ENCODE assay signal across 9 cellular contexts in the genomic region with DNA sequence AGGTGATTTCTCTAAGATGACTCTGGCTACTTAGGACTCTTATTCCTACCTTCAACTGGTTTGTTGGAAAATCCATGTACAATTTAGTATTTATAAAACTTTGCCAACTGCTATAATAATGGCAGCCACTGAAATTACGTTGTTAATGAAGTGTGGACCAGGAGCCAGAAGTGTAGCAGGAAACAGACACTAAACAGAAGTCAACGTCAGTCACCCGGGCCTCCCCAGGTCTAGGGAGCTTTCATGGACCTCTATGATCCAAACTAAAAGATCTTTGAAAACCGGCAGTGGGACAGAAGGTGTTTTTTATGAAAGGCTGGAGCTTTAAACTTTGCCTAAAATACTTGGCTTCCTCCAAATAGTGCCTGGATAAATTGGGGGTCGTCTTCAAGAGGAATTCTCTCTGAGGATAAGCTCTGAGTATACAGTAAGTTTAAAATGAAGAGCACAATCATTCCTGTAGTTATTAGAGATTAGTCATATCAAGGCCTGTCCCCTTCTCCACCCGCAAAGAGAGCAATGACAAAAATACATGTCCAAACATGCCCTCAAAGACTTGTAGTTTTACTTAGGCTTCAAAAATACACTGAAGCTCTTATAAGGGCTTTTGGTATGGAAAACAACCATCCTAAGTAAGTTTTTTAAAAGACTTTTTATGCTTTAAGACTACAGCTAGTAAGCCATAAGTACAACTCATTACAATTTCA. TPM values are rescaled to one million over a fixed set of nuclear protein-coding genes. Genes with fewer than 3 reads are reported as not detected.
A peak's percentile ranks its signal among the peaks of the same experiment; 100 is the strongest.
DNase-seq lines count a peak whose midpoint lies in the region; ATAC-seq and TF ChIP-seq lines count a peak whose summit lies in the region.
"Had no signal": no experiment of that assay in that cellular context is flagged by ENCODE, and none has a peak within 500 bp of the region (broad histone marks: within the 10 kb centered on the region; RNA-seq: fewer than 3 reads in every experiment).

No MANE protein-coding gene starts in this region.

- H3F3A ChIP-seq in Loucy (ENCODE audit: low read depth): no peaks in the 10 kb centered on the region

- TF ChIP-seq CTCF in heart left ventricle (IDR thresholded peaks at IDR 0.05) (no peak), Loucy (conservative IDR thresholded peaks at IDR 0.05; ENCODE audit: low read length) (no peak), uterus (IDR thresholded peaks at IDR 0.05) (no peak)

- H3K36me3 ChIP-seq in heart left ventricle (peaks cover 0 to 22% (median 8%) of the 10 kb centered on the region in 9 donors), Loucy (ENCODE audit: insufficient read depth, low read length) (peaks cover 11% of the 10 kb centered on the region; the same call in 1 of the 2 replicates), uterus (no peaks in the 10 kb centered on the region)

- peak overlapping the region; percentile 73 for H3K9ac ChIP-seq in Loucy (ENCODE audit: low read depth, low read length, poor library complexity, severe bottlenecking)

- DNase-seq in heart left ventricle: no peak
- DNase-seq in cardiac septum (ENCODE audit: low spot score): no peak
- peak; percentile 17 for DNase-seq in fibroblast of gingiva (ENCODE audit: low read depth)
- no peak for DNase-seq in uterus
- no peak for DNase-seq in CD1c-positive myeloid dendritic cell (ENCODE audit: extremely low spot score)
- DNase-seq in NCI-H1048 (lab: John Stamatoyannopoulos, UW): no peak
- no peak for DNase-seq in sciatic nerve (ENCODE audit: low spot score)

- H4K20me1 ChIP-seq in Loucy (ENCODE audit: insufficient read depth, low read length, poor library complexity, severe bottlenecking): no peaks in the 10 kb centered on the region

- intact Hi-C loops in heart left ventricle (cut with DNase I) (loop anchor here in 6 of 10 donors (5.0 kb wide), 2 partner anchors 37 to 42 kb away; a partner anchor contains a TSS), cardiac septum (cut with DNase I) (loop anchor here (5.0 kb wide), 1 partner anchor 37 kb away; a partner anchor contains a TSS), uterus (cut with DNase I; ENCODE audit: low total_unique reads) (no loop called here), sciatic nerve (cut with DNase I) (no loop called here)

- no peak for ATAC-seq in heart left ventricle
- no peak for ATAC-seq in sciatic nerve

- peaks cover 6 to 90% (median 65%) of the 10 kb centered on the region in 12 donors for H3K4me1 ChIP-seq in heart left ventricle
- H3K4me1 ChIP-seq in Loucy (ENCODE audit: insufficient read depth, low read length, poor library complexity, severe bottlenecking): peaks cover 31% of the 10 kb centered on the region
- peaks cover 0 to 31% of the 10 kb centered on the region in 2 donors for H3K4me1 ChIP-seq in uterus

- H3K4me2 ChIP-seq in Loucy (ENCODE audit: low read depth, low read length, poor library complexity, severe bottlenecking): peak overlapping the region; percentile 52

- no peak overlapping the region for H3K4me3 ChIP-seq in heart left ventricle
- no peak overlapping the region for H3K4me3 ChIP-seq in Loucy (ENCODE audit: low read length, poor library complexity, severe bottlenecking)
- no peak overlapping the region for H3K4me3 ChIP-seq in uterus

- H3K27ac ChIP-seq in heart left ventricle (peak overlapping the region; percentile 5 to 85 (median 51)), uterus (peak overlapping the region; percentile 63 to 72)
- H3K27ac ChIP-seq: VCaP had no signal

- H3K27me3 ChIP-seq in heart left ventricle (no peaks in the 10 kb centered on the region), Loucy (ENCODE audit: insufficient read depth, low read length, poor library complexity, severe bottlenecking) (no peaks in the 10 kb centered on the region), uterus (no peaks in the 10 kb centered on the region)

- no peaks in the 10 kb centered on the region for H3K9me2 ChIP-seq in Loucy (replicated peaks; ENCODE audit: low read depth, low read length)

- 39 to 50% (median 45%) methylated on average over 6 of the region's 6 CpGs for WGBS in heart left ventricle, 4 donors

- no peak for TF ChIP-seq POLR2A in heart left ventricle (IDR thresholded peaks at IDR 0.05)
- no peak for TF ChIP-seq POLR2A in uterus (IDR thresholded peaks at IDR 0.05)

- peaks cover 69% of the 10 kb centered on the region for H3K79me2 ChIP-seq in Loucy (ENCODE audit: insufficient read depth, low read length)

- H3K9me3 ChIP-seq in heart left ventricle: no peaks in the 10 kb centered on the region
- H3K9me3 ChIP-seq in Loucy (ENCODE audit: insufficient read depth, low read depth, low read length): no peaks in the 10 kb centered on the region
- no peaks in the 10 kb centered on the region for H3K9me3 ChIP-seq in uterus

- H2AFZ ChIP-seq in Loucy (ENCODE audit: low read length): no peak overlapping the region

RNA-seq across cellular contexts. Expression of a gene that starts 34.6 kb away (rescaled TPM):
- total RNA-seq in heart left ventricle (10 to 100 TPM in 7 of 9 donors, 1 to 10 TPM in 2; 8.3 to 21.4 (median 11.0) TPM), cardiac septum (10.0 TPM), uterus (10 to 100 TPM; 14.7 to 38.0 (median 21.5) TPM), sciatic nerve (30.7 TPM)
- polyA plus RNA-seq in heart left ventricle: 10 to 100 TPM in 1 of 2 donors, 1 to 10 TPM in 1; 2.6 to 13.4 TPM

RNA-seq across cellular contexts. Expression of a gene that starts 35.0 kb away (rescaled TPM):
- total RNA-seq in heart left ventricle (100 to 1,000 TPM in 2 of 9 donors, 10 to 100 TPM in 7; 40.2 to 124 (median 54.6) TPM), cardiac septum (37.7 TPM), uterus (100 to 1,000 TPM in 1 of 4 donors, 10 to 100 TPM in 3; 40.0 to 201 (median 51.0) TPM), sciatic nerve (25.6 TPM)
- polyA plus RNA-seq in heart left ventricle: 10 to 100 TPM; 65.5 to 73.0 TPM

RNA-seq across cellular contexts. Expression of a gene that starts 59.2 kb away (rescaled TPM):
- total RNA-seq in heart left ventricle (1 to 10 TPM; 2.8 to 7.5 (median 4.8) TPM), cardiac septum (3.0 TPM), uterus (10 to 100 TPM in 1 of 4 donors, 1 to 10 TPM in 1, under 1 TPM in 1, not detected in 1; 0.88 to 16.6 (median 6.2) TPM), sciatic nerve (2.5 TPM)
- 1 to 10 TPM; 1.6 to 3.2 TPM for polyA plus RNA-seq in heart left ventricle

RNA-seq across cellular contexts. Expression of a gene that starts 59.3 kb away (rescaled TPM):
- total RNA-seq in heart left ventricle (10 to 100 TPM in 6 of 9 donors, 1 to 10 TPM in 3; 5.7 to 15.2 (median 11.9) TPM), cardiac septum (9.8 TPM), uterus (10 to 100 TPM in 1 of 4 donors, 1 to 10 TPM in 2, under 1 TPM in 1; 0.88 to 37.3 (median 5.0) TPM), sciatic nerve (16.5 TPM)
- polyA plus RNA-seq in heart left ventricle: 1 to 10 TPM; 5.8 to 6.1 TPM

Comparison
In these comparisons a context has a peak if more than half of its experiments do, and no peak if none do; other contexts are left out.
1. intact Hi-C loops: an anchor here in heart left ventricle (5.0 kb wide) and cardiac septum (5.0 kb wide); none called in uterus and sciatic nerve.